ENCODE assay signal across 8 cellular contexts in the genomic region with DNA sequence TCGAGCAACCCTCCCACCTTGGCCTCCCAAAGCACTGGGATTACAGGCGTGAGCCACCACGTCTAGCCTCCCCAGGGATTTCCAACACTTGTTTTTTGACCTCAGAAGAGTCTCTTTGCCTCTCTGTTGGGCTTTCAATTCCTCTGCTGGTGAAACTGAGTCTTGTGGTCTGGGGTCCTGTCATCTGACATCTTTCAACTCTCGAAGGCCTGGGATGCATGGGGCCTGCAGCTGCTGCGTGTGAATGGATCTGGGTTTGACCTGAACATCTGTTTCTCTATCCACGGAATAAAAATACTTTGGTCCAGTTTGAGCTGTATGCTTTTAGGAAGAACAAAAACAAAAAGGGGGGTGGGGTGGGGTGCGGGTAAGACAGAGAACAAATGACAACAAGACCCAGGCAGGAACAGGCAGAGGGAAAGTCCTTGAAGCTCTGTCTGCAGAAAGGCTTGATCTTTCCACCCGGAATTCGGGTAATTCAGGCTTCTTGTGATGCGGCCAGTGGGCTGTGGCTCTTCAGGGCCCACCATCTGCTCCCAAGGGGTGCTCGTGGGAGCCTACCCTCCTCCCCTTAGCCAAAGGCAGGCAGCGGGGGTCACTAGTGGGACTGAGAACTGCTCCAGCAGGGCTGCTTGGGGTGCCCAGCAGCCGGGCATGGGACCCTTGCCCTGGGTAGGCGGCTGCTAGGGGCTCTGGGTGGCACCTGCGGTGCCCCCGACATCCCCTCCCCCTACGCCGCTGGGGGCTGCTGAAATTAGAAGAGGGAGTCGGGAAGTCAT.
A peak's percentile ranks its signal among the peaks of the same experiment; 100 is the strongest.
DNase-seq lines count a peak whose midpoint lies in the region; ATAC-seq and TF ChIP-seq lines count a peak whose summit lies in the region.

No MANE protein-coding gene starts in this region.

- 54 to 67% (median 62%) methylated on average over 9 to 19 of the region's 19 CpGs for WGBS in adrenal gland, 4 donors

- no peak for TF ChIP-seq POLR2A in adrenal gland (IDR thresholded peaks at IDR 0.05)

- H3K4me3 ChIP-seq in adrenal gland (peak overlapping the region in 1 of 4 donors; percentile 39), osteoblast (ENCODE audit: insufficient read depth, low read length) (peak overlapping the region; percentile 63)

- H3K79me2 ChIP-seq in osteoblast (ENCODE audit: insufficient read depth, low read length) = no peaks in the 10 kb centered on the region

- no peaks in the 10 kb centered on the region for H4K20me1 ChIP-seq in osteoblast (ENCODE audit: insufficient read depth, low read length)

- TF ChIP-seq CTCF in adrenal gland (IDR thresholded peaks at IDR 0.05) (no peak), osteoblast (IDR thresholded peaks at IDR 0.05; ENCODE audit: extremely low read depth, low read depth, low read length) (no peak)

- DNase-seq in adrenal gland = no peak
- peak; percentile 66 for DNase-seq in osteoblast (ENCODE audit: insufficient read length, low spot score, missing footprints)
- DNase-seq in mesenteric fat pad (ENCODE audit: low spot score) = no peak
- DNase-seq in stimulated activated naive CD4-positive, alpha-beta T cell treated with Interleukin-2 at 50 U/mL for 16 hours (lab: John Stamatoyannopoulos, UW) = no peak
- no peak for DNase-seq in stimulated activated CD4-positive, alpha-beta T cell treated with anti-CD3 and anti-CD28 coated beads, Interleukin-4, amount 100 ng/mL, for 24 hours
- no peak for DNase-seq in central memory CD4-positive, alpha-beta T cell

- H3K36me3 ChIP-seq in adrenal gland (replicated peaks in 1 of 2) (no peaks in the 10 kb centered on the region), osteoblast (ENCODE audit: insufficient read depth, low read length) (no peaks in the 10 kb centered on the region)

- peak; percentile 28 for ATAC-seq in GM18861 (IDR thresholded peaks at IDR 0.05; ENCODE audit: unreplicated experiment)
- ATAC-seq in HG02852 (IDR thresholded peaks at IDR 0.05; ENCODE audit: unreplicated experiment) = peak; percentile 27

- no peaks in the 10 kb centered on the region for H3K27me3 ChIP-seq in adrenal gland
- no peaks in the 10 kb centered on the region for H3K27me3 ChIP-seq in osteoblast (ENCODE audit: insufficient read depth, low read length)

- peak overlapping the region in 4 of 5 donors; percentile 47 to 91 (median 68) for H3K27ac ChIP-seq in adrenal gland
- H3K27ac ChIP-seq in osteoblast (ENCODE audit: low read depth, low read length) = peak overlapping the region; percentile 92

- H3K9me3 ChIP-seq in adrenal gland (replicated peaks in 1 of 3) (no peaks in the 10 kb centered on the region), osteoblast (ENCODE audit: low read depth, low read length) (no peaks in the 10 kb centered on the region)

- H2AFZ ChIP-seq in osteoblast (ENCODE audit: low read length) = peak overlapping the region; percentile 82

- intact Hi-C loops in adrenal gland (cut with DNase I) = loop anchor here (10.0 kb wide), 2 partner anchors 136 to 146 kb away; no protein-coding TSS in a partner anchor

- peak overlapping the region; percentile 64 for H3K4me2 ChIP-seq in osteoblast (ENCODE audit: insufficient read depth, low read length)

- peaks cover 8 to 52% of the 10 kb centered on the region in 2 donors for H3K4me1 ChIP-seq in adrenal gland (replicated peaks in 1 of 2)
- peaks cover 58% of the 10 kb centered on the region for H3K4me1 ChIP-seq in osteoblast (ENCODE audit: insufficient read depth, low read length)
